In the genomic region with DNA sequence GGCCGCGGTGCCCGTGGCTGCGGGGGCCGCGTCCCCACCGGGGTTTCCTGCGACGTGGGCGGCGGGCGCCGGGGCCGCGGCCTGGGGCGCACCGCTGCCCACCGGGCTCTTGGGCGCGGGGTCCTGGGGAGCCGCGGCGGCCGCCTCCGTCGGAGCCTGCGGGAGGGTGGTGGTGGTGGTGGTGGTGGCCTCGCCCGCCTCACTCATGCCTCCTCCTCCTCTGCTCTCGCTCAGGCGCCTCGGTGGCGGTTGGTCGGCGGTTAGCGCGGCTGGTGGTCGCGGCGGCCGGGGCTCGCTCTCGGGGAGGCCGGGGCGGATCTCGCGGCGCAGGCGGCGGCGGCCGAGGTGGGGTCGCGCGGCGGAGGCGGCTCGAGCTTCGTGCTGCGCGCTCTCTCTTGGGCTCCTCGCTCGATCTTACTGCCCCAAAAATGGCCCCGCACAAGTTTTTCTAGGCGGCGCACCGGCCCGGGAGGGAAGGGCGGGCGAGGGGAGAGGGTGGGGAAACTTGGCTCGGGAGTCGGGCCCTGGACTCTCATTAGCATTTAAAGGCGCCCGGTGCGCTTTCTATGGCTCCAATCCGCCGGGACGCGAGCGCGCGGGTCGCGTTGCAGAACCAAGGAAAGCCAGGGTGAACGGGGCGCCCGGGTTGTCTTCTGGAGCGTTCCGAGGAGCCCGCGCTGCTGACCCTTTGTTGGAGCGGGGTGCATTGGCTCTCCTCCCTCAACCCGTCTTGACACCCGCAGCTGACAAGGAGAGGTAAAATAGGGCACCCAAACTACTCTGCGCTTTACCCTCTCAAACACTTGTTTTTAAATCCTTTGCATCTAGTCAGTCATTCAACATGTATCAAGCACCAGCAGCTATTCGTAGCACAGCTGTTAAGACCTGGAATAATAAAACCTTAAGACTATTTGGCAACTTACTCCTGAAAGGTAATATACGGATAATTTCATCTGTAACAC, we compare ENCODE assay signal across 8 cellular contexts. TPM values are rescaled to one million over a fixed set of nuclear protein-coding genes. Genes with fewer than 3 reads are reported as not detected.
DNase-seq lines count a peak whose midpoint lies in the region; ATAC-seq and TF ChIP-seq lines count a peak whose summit lies in the region.

A gene (minus strand): TSS at position 419 of the 962 bp plus-strand sequence. CDS start 212 bp downstream, at position 207.

- peak within 1 kb of the TSS; percentile 98 for H3K27ac Mint-ChIP-seq in activated naive CD8-positive, alpha-beta T cell treated with anti-CD3 and anti-CD28 coated beads, Interleukin-2, amount 50 U/mL, for 24 hours

- H3K4me1 Mint-ChIP-seq in activated naive CD8-positive, alpha-beta T cell treated with anti-CD3 and anti-CD28 coated beads, Interleukin-2, amount 50 U/mL, for 24 hours, result peaks cover 49% of the 10 kb centered on the region

- H3K36me3 ChIP-seq in RWPE2 (ENCODE audit: low read depth) (peaks cover 9% of the 10 kb centered on the region; the same call in 1 of the 2 replicates), ovary (no peaks in the 10 kb centered on the region), transverse colon (no peaks in the 10 kb centered on the region)

- peak; percentile 48 for ATAC-seq in GM19372 (IDR thresholded peaks at IDR 0.05; ENCODE audit: low read depth, unreplicated experiment)
- ATAC-seq in HG03521 (IDR thresholded peaks at IDR 0.05; ENCODE audit: unreplicated experiment), result peak; percentile 47
- ATAC-seq in RWPE2 (ENCODE audit: low read depth), result peak; percentile 64
- ATAC-seq in activated naive CD8-positive, alpha-beta T cell treated with anti-CD3 and anti-CD28 coated beads, Interleukin-2, amount 50 U/mL, for 24 hours, result peak; percentile 45
- peak; percentile 86 for ATAC-seq in Right ventricle myocardium superior (ENCODE audit: poor library complexity)

- H3K4me3 Mint-ChIP-seq in activated naive CD8-positive, alpha-beta T cell treated with anti-CD3 and anti-CD28 coated beads, Interleukin-2, amount 50 U/mL, for 24 hours, result peak within 1 kb of the TSS; percentile 97

- peak; percentile 68 for TF ChIP-seq POLR2A in ovary (IDR thresholded peaks at IDR 0.05)
- TF ChIP-seq POLR2A in transverse colon (IDR thresholded peaks at IDR 0.05), result peak; percentile 24

- H3K27me3 Mint-ChIP-seq in activated naive CD8-positive, alpha-beta T cell treated with anti-CD3 and anti-CD28 coated beads, Interleukin-2, amount 50 U/mL, for 24 hours, result peaks cover 35% of the 10 kb centered on the region

- H3K4me3 ChIP-seq in RWPE2 (ENCODE audit: severe bottlenecking), result peak within 1 kb of the TSS; percentile 91
- peak within 1 kb of the TSS; percentile 93 for H3K4me3 ChIP-seq in ovary
- peak within 1 kb of the TSS; percentile 82 to 96 (median 88) for H3K4me3 ChIP-seq in transverse colon

- TF ChIP-seq CTCF in RWPE2 (IDR thresholded peaks at IDR 0.05; ENCODE audit: poor library complexity, severe bottlenecking) (no peak), ovary (IDR thresholded peaks at IDR 0.05) (no peak), transverse colon (IDR thresholded peaks at IDR 0.05) (no peak)

- H3K27me3 ChIP-seq in RWPE2 (ENCODE audit: insufficient read depth, poor library complexity, severe bottlenecking) (no peaks in the 10 kb centered on the region), ovary (no peaks in the 10 kb centered on the region), transverse colon (no peaks in the 10 kb centered on the region)

- 0% methylated on average over 42 to 97 of the region's 97 CpGs for WGBS in ovary, 3 donors
- WGBS in transverse colon (ENCODE audit: low coverage in 1 of 2), 2 donors, result 0 to 1% methylated on average over 2 to 66 of the region's 97 CpGs

- H3K4me1 ChIP-seq in RWPE2 (ENCODE audit: insufficient read depth, poor library complexity, severe bottlenecking) (peaks cover 8% of the 10 kb centered on the region), ovary (ENCODE audit: insufficient read depth) (peaks cover 6% of the 10 kb centered on the region), transverse colon (peaks cover 20 to 45% (median 41%) of the 10 kb centered on the region in 4 donors)

- peaks cover 21% of the 10 kb centered on the region for H3K36me3 Mint-ChIP-seq in activated naive CD8-positive, alpha-beta T cell treated with anti-CD3 and anti-CD28 coated beads, Interleukin-2, amount 50 U/mL, for 24 hours (ENCODE audit: low read depth)

- no peaks in the 10 kb centered on the region for H3K9me3 Mint-ChIP-seq in activated naive CD8-positive, alpha-beta T cell treated with anti-CD3 and anti-CD28 coated beads, Interleukin-2, amount 50 U/mL, for 24 hours

- in situ Hi-C loops in transverse colon (cut with MboI; ENCODE audit: low pct_ligation_motif_present in 1 of 4, low pct_unique_long_range_greater_than_20kb in 1 of 4, low sequenced_read_pairs in 3 of 4), result no loop called here

- H3K27ac ChIP-seq in RWPE2 (ENCODE audit: poor library complexity, severe bottlenecking), result peak within 1 kb of the TSS; percentile 89
- H3K27ac ChIP-seq in ovary, result peak within 1 kb of the TSS; percentile 99 to 100
- peak within 1 kb of the TSS; percentile 96 to 98 (median 98) for H3K27ac ChIP-seq in transverse colon

- no peak for TF ChIP-seq EP300 in ovary (IDR thresholded peaks at IDR 0.05)
- no peak for TF ChIP-seq EP300 in transverse colon (IDR thresholded peaks at IDR 0.05; ENCODE audit: low read depth)

- DNase-seq in CD1c-positive myeloid dendritic cell (ENCODE audit: extremely low spot score) (peak; percentile 86), RWPE2 (ENCODE audit: low spot score) (peak; percentile 70), Right ventricle myocardium superior (peak; percentile 94), ovary (peak; percentile 86 to 91 (median 89)), transverse colon (peak; percentile 88)
- peak; percentile 67 for DNase-seq in activated naive CD8-positive, alpha-beta T cell treated with anti-CD3 and anti-CD28 coated beads, Interleukin-2, amount 50 U/mL, for 24 hours

- intact Hi-C loops in Right ventricle myocardium superior (cut with DNase I), result loop anchor here (10.0 kb wide), 1 partner anchor 508 kb away; a partner anchor contains a TSS
- intact Hi-C loops in ovary (cut with DNase I), result loop anchor here in 2 of 4 donors (1.0 to 10.0 kb wide), 3 partner anchors 358 to 510 kb away; a partner anchor contains a TSS
- intact Hi-C loops in transverse colon (cut with DNase I; ENCODE audit: low total_unique reads), result no loop called here

- H3K9me3 ChIP-seq in RWPE2 (ENCODE audit: severe bottlenecking) (no peaks in the 10 kb centered on the region), ovary (no peaks in the 10 kb centered on the region), transverse colon (no peaks in the 10 kb centered on the region)

RNA-seq across cellular contexts. Expression of the gene that starts here (rescaled TPM):
- total RNA-seq in Right ventricle myocardium superior (535 TPM), ovary (100 to 1,000 TPM; 241 to 404 (median 275) TPM), transverse colon (100 to 1,000 TPM; 137 to 537 (median 236) TPM)
- polyA plus RNA-seq in ovary, result 100 to 1,000 TPM; 193 to 302 TPM

Comparison
In these comparisons a context has a peak if more than half of its experiments do, and no peak if none do; other contexts are left out.
1. Peak in every context shown above with its lines: DNase-seq, ATAC-seq, H3K4me3 ChIP-seq and H3K27ac ChIP-seq.